ENCODE assay signal across 19 cellular contexts in genomic region chr9:37239921-37240320, GRCh38.
"Had no signal": no experiment of that assay in that cellular context is flagged by ENCODE, and none has a peak within 500 bp of the region (broad histone marks: within the 10 kb centered on the region; RNA-seq: fewer than 3 reads in every experiment).

No MANE protein-coding gene starts in this region.

- H3K4me3 ChIP-seq: gastrocnemius medialis, left ventricle myocardium inferior, lower lobe of right lung, neural progenitor cell, pancreas had no signal

- H3K9ac ChIP-seq: neural progenitor cell had no signal

- H2AFZ ChIP-seq: neural progenitor cell had no signal

- H3K27me3 ChIP-seq: gastrocnemius medialis, neural progenitor cell, pancreas had no signal

- H3K36me3 ChIP-seq: gastrocnemius medialis, left ventricle myocardium inferior, lower lobe of right lung, neural progenitor cell, pancreas had no signal

- ATAC-seq: esophagus mucosa; gastrocnemius medialis; left cardiac atrium; lower lobe of right lung; natural killer cell treated with Interleukin-12 subunit alpha and Interleukin-12 subunit beta and Interleukin-15 and Interleukin-18, amount 100 ng/mL, for 72 hours; pancreas; right cardiac atrium had no signal

- DNase-seq: cortex of kidney; effector memory CD4-positive, alpha-beta T cell; gastrocnemius medialis; immature natural killer cell; kidney; left cardiac atrium; left ventricle myocardium inferior; lower lobe of right lung; nucleus accumbens; pancreas; right cardiac atrium; small intestine; stimulated activated CD4-positive, alpha-beta T cell treated with anti-CD3 and anti-CD28 coated beads, Interleukin-12 subunit alpha, Interleukin-12 subunit beta, amount 100 ng/mL, for 4 hours; stimulated activated naive CD4-positive, alpha-beta T cell treated with Interleukin-2 at 50 U/mL for 16 hours; trophoblast cell had no signal

- H3K4me1 ChIP-seq: gastrocnemius medialis, lower lobe of right lung had no signal

- FAIRE-seq: endometrium had no signal

- H3K27ac ChIP-seq: gastrocnemius medialis, left ventricle myocardium inferior, lower lobe of right lung, neural progenitor cell, pancreas had no signal

- H3K9me3 ChIP-seq: gastrocnemius medialis, left ventricle myocardium inferior, lower lobe of right lung had no signal
